26 cellular contexts compared by ENCODE assay signal in the genomic region with DNA sequence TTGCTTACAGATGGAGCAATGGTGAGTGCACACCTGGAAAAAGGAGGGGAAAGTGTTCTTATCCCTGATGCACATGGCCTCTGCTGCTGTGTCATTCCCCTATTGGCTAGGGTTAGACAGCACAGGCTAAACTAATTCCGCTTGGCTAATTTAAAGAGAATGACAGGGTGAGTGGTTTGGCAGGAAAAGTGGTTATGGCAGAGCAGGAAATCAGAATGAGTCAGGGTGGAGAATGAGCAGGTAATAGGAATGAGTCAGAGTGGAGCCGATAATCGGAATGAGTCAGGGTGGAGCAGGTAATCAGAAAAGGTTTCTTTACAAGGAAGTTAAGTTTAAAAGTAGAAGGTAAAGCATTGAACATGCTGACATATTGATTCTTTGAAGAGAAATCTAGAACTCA.
DNase-seq lines count a peak whose midpoint lies in the region; ATAC-seq and TF ChIP-seq lines count a peak whose summit lies in the region.
"Had no signal": no experiment of that assay in that cellular context is flagged by ENCODE, and none has a peak within 500 bp of the region (broad histone marks: within the 10 kb centered on the region; RNA-seq: fewer than 3 reads in every experiment).

No MANE protein-coding gene starts in this region.

- peaks cover 15% of the 10 kb centered on the region for H3K9me3 Mint-ChIP-seq in activated CD8-positive, alpha-beta memory T cell treated with anti-CD3 and anti-CD28 coated beads, Interleukin-2, amount 10 ng/mL, durations not matched to agents 7 days and 5 days (ENCODE audit: low read depth)

- H3K4me2 ChIP-seq in PC-3 (ENCODE audit: low read length) (no peak overlapping the region), trophoblast cell (ENCODE audit: low read length) (no peak overlapping the region)
- H3K4me2 ChIP-seq: A549; BLaER1 treated with 17β-estradiol and CSF1 and Interleukin-3, amounts not matched to agents 10 nM and 100 nM; PC-9 had no signal

- no peak overlapping the region for H4K12ac ChIP-seq in trophoblast cell (ENCODE audit: low read depth, low read length)

- no peak overlapping the region for H2BK12ac ChIP-seq in trophoblast cell (ENCODE audit: low read length)

- no peak overlapping the region for H2BK120ac ChIP-seq in trophoblast cell (ENCODE audit: insufficient read depth, low read length, poor library complexity)

- H3K79me2 ChIP-seq in PC-3 (ENCODE audit: low read length) (no peaks in the 10 kb centered on the region), trophoblast cell (ENCODE audit: control insufficient read depth, insufficient read depth, low read length, poor library complexity) (no peaks in the 10 kb centered on the region)

- DNase-seq in ELR (ENCODE audit: low read depth) = peak; percentile 0
- peak; percentile 83 for DNase-seq in PC-3
- DNase-seq in epithelial cell of esophagus (ENCODE audit: low read depth) = peak; percentile 86
- peak; percentile 57 to 74 for DNase-seq in trophoblast cell
- DNase-seq in KG1 (lab: John Stamatoyannopoulos, UW) = no peak
- no peak for DNase-seq in activated CD8-positive, alpha-beta memory T cell treated with anti-CD3 and anti-CD28 coated beads, Interleukin-2, amount 10 ng/mL, durations not matched to agents 7 days and 5 days
- DNase-seq in NK-92 treated with Interleukin-12 subunit alpha and Interleukin-12 subunit beta, amount 100 ng/mL, for 24 hours (lab: John Stamatoyannopoulos, UW) = no peak
- DNase-seq in anterior cingulate cortex (lab: John Stamatoyannopoulos, UW) = no peak
- DNase-seq: AML-193; CD4-positive, alpha-beta T cell; DMS79; EL; GF-D8; H7; NCI-H1105; NCI-H1436 treated with DMSO at 0.1 percent for 48 hours; NCI-H187 treated with DMSO at 0.1 percent for 48 hours; NCI-H524; NCI-H774; RPMI8226; SHP77 treated with DMSO at 0.1 percent for 48 hours had no signal

- no peaks in the 10 kb centered on the region for H3K79me1 ChIP-seq in trophoblast cell (ENCODE audit: low read length)

- H3K27ac ChIP-seq in PC-3 (ENCODE audit: low read length) (peak overlapping the region; percentile 68), trophoblast cell (ENCODE audit: low read depth, low read length) (no peak overlapping the region)
- H3K27ac ChIP-seq: A549; BLaER1 treated with 17β-estradiol and CSF1 and Interleukin-3, amounts not matched to agents 10 nM and 100 nM; PC-9; SK-N-MC had no signal

- H4K20me1 ChIP-seq in PC-3 (ENCODE audit: low read length) = no peaks in the 10 kb centered on the region
- H4K20me1 ChIP-seq: BLaER1 treated with 17β-estradiol and CSF1 and Interleukin-3, amounts not matched to agents 10 nM and 100 nM had no signal

- H3K4me3 Mint-ChIP-seq in activated CD8-positive, alpha-beta memory T cell treated with anti-CD3 and anti-CD28 coated beads, Interleukin-2, amount 10 ng/mL, durations not matched to agents 7 days and 5 days = no peak overlapping the region
- H3K4me3 Mint-ChIP-seq: CD4-positive, alpha-beta T cell; IgD-negative memory B cell had no signal

- H3K9ac ChIP-seq in PC-3 (ENCODE audit: low read length) (no peak overlapping the region), trophoblast cell (ENCODE audit: low read length) (no peak overlapping the region)
- H3K9ac ChIP-seq: BLaER1 treated with 17β-estradiol and CSF1 and Interleukin-3, amounts not matched to agents 10 nM and 100 nM had no signal

- H3K4me3 ChIP-seq in PC-3 (ENCODE audit: low read length) (no peak overlapping the region), epithelial cell of esophagus (ENCODE audit: low read length) (no peak overlapping the region), trophoblast cell (ENCODE audit: low read depth, low read length) (no peak overlapping the region)
- H3K4me3 ChIP-seq: A549; BLaER1 treated with 17β-estradiol and CSF1 and Interleukin-3, amounts not matched to agents 10 nM and 100 nM; PC-9; SK-N-MC had no signal

- no peak for ATAC-seq in PC-3
- no peak for ATAC-seq in activated CD8-positive, alpha-beta memory T cell treated with anti-CD3 and anti-CD28 coated beads, Interleukin-2, amount 10 ng/mL, durations not matched to agents 7 days and 5 days
- ATAC-seq: A549 had no signal

- no peaks in the 10 kb centered on the region for H3K36me3 Mint-ChIP-seq in activated CD8-positive, alpha-beta memory T cell treated with anti-CD3 and anti-CD28 coated beads, Interleukin-2, amount 10 ng/mL, durations not matched to agents 7 days and 5 days
- H3K36me3 Mint-ChIP-seq: IgD-negative memory B cell had no signal

- no peak overlapping the region for H3K18ac ChIP-seq in trophoblast cell (ENCODE audit: low read length)

- H3K9me3 ChIP-seq in PC-3 (ENCODE audit: low read length) (no peaks in the 10 kb centered on the region), trophoblast cell (ENCODE audit: insufficient read depth, low read depth, low read length) (peaks cover 4% of the 10 kb centered on the region)
- H3K9me3 ChIP-seq: A549 had no signal

- H3K9me2 ChIP-seq in PC-3 (replicated peaks; ENCODE audit: low read length) = no peaks in the 10 kb centered on the region

- H4K8ac ChIP-seq in trophoblast cell (ENCODE audit: low read depth, low read length) = no peak overlapping the region

- intact Hi-C loops in PC-3 (cut with micrococcal nuclease) = no loop called here

- no peak overlapping the region for H3K27ac Mint-ChIP-seq in activated CD8-positive, alpha-beta memory T cell treated with anti-CD3 and anti-CD28 coated beads, Interleukin-2, amount 10 ng/mL, durations not matched to agents 7 days and 5 days
- H3K27ac Mint-ChIP-seq: CD4-positive, alpha-beta T cell; IgD-negative memory B cell had no signal

- H2AK5ac ChIP-seq in trophoblast cell (ENCODE audit: low read length) = no peak overlapping the region

- H3K4me1 ChIP-seq in PC-3 (ENCODE audit: insufficient read depth, low read length) (peaks cover 5% of the 10 kb centered on the region; the same call in 1 of the 2 replicates), trophoblast cell (ENCODE audit: control insufficient read depth in 1 of 2, insufficient read depth in 2 of 2, low read length in 2 of 2) (peaks cover 2 to 3% of the 10 kb centered on the region in 2 experiments)
- H3K4me1 ChIP-seq: A549; BLaER1 treated with 17β-estradiol and CSF1 and Interleukin-3, amounts not matched to agents 10 nM and 100 nM had no signal

- H3K27me3 Mint-ChIP-seq in activated CD8-positive, alpha-beta memory T cell treated with anti-CD3 and anti-CD28 coated beads, Interleukin-2, amount 10 ng/mL, durations not matched to agents 7 days and 5 days = no peaks in the 10 kb centered on the region
- H3K27me3 Mint-ChIP-seq: CD4-positive, alpha-beta T cell; IgD-negative memory B cell had no signal

- no peak overlapping the region for H3K4ac ChIP-seq in trophoblast cell (ENCODE audit: low read depth, low read length)

- H3K36me3 ChIP-seq in PC-3 (ENCODE audit: low read depth, low read length) (no peaks in the 10 kb centered on the region), trophoblast cell (ENCODE audit: control insufficient read depth in 1 of 2, insufficient read depth in 2 of 2, low read length in 2 of 2) (peaks cover 0 to 1% of the 10 kb centered on the region in 2 experiments)
- H3K36me3 ChIP-seq: BLaER1 treated with 17β-estradiol and CSF1 and Interleukin-3, amounts not matched to agents 10 nM and 100 nM had no signal

- H2BK5ac ChIP-seq in trophoblast cell (ENCODE audit: low read depth, low read length, poor library complexity) = no peak overlapping the region

- H3K27me3 ChIP-seq in PC-3 (ENCODE audit: low read length) (no peaks in the 10 kb centered on the region), trophoblast cell (ENCODE audit: insufficient read depth, low read length) (no peaks in the 10 kb centered on the region)
- H3K27me3 ChIP-seq: BLaER1 treated with 17β-estradiol and CSF1 and Interleukin-3, amounts not matched to agents 10 nM and 100 nM had no signal

- no peak overlapping the region for H3K14ac ChIP-seq in trophoblast cell (ENCODE audit: low read length)

- no CpG with 5 or more reads among the region's 3 CpGs for WGBS in trophoblast cell (ENCODE audit: extremely low coverage, insufficient coverage, insufficient read length)

- no peak overlapping the region for H4K91ac ChIP-seq in trophoblast cell (ENCODE audit: low read depth, low read length)

- POLR2A ChIA-PET in PC-3 (lab: Charles Lee; ENCODE audit: unreplicated experiment) = no interaction called here

- H3K4me1 Mint-ChIP-seq in activated CD8-positive, alpha-beta memory T cell treated with anti-CD3 and anti-CD28 coated beads, Interleukin-2, amount 10 ng/mL, durations not matched to agents 7 days and 5 days = no peaks in the 10 kb centered on the region
- H3K4me1 Mint-ChIP-seq: IgD-negative memory B cell had no signal

- H3K23ac ChIP-seq in trophoblast cell (ENCODE audit: low read length) = no peak overlapping the region

- TF ChIP-seq CTCF in PC-3 (conservative IDR thresholded peaks at IDR 0.05; ENCODE audit: low read depth, low read length) (no peak), epithelial cell of esophagus (IDR thresholded peaks at IDR 0.05; ENCODE audit: insufficient read depth, low read depth, low read length, missing control alignments) (no peak)

- no peaks in the 10 kb centered on the region for H3F3A ChIP-seq in PC-3 (ENCODE audit: low read length, unreplicated experiment)

- H2AFZ ChIP-seq in PC-3 (ENCODE audit: low read length) (0 out of 2 replicates have a peak overlapping the region, but pooled peaks have one; percentile 34), trophoblast cell (ENCODE audit: insufficient read depth, low read length, poor library complexity) (no peak overlapping the region)
- H2AFZ ChIP-seq: PC-9 had no signal

- no TSS peak for BruUV-seq in PC-3 (replicated peaks; lab: Mats Ljungman, UMichigan)

- CTCF ChIA-PET in PC-3 (lab: Charles Lee) = no interaction called here
- CTCF ChIA-PET in activated CD8-positive, alpha-beta memory T cell treated with anti-CD3 and anti-CD28 coated beads, Interleukin-2, amount 10 ng/mL, durations not matched to agents 7 days and 5 days (lab: Charles Lee) = no interaction called here

Comparison
In these comparisons a context has a peak if more than half of its experiments do, and no peak if none do; other contexts are left out.
1. DNase-seq: peak in ELR (single experiment), PC-3 (single experiment), epithelial cell of esophagus (single experiment) and trophoblast cell (2 of 2); none in KG1 (single experiment), activated CD8-positive, alpha-beta memory T cell treated with anti-CD3 and anti-CD28 coated beads, Interleukin-2, amount 10 ng/mL, durations not matched to agents 7 days and 5 days (single experiment), NK-92 treated with Interleukin-12 subunit alpha and Interleukin-12 subunit beta, amount 100 ng/mL, for 24 hours (single experiment) and anterior cingulate cortex (0 of 58).